In the genomic region with DNA sequence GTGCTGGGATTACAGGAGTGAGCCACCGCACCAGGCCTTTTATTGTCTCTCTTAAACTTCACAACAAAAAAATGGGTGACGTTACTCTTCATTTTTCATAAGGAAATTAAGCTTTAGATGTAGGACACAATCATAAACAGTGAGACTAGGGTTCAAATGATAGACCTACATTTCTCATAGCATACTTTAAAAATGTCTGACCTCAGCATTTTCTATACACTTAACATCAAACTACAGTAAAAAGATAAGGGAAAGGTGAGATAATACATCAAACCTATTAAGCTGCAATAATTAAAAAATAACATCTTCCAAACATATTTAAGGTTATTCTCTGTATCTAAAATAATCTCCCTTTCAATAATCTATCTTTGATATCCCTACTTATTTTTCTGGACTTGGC, we compare ENCODE assay signal across 7 cellular contexts.
"Had no signal": no experiment of that assay in that cellular context is flagged by ENCODE, and none has a peak within 500 bp of the region (broad histone marks: within the 10 kb centered on the region; RNA-seq: fewer than 3 reads in every experiment).

No MANE protein-coding gene starts in this region.

- H3K4me3 ChIP-seq: GM12878 had no signal

- FAIRE-seq: GM12878, GM12891, GM12892, GM18507, GM19239 had no signal

- DNase-seq: GDM1, GF-D8 had no signal

- ATAC-seq: GM12878 had no signal
